ENCODE assay signal across 12 cellular contexts in the genomic region with DNA sequence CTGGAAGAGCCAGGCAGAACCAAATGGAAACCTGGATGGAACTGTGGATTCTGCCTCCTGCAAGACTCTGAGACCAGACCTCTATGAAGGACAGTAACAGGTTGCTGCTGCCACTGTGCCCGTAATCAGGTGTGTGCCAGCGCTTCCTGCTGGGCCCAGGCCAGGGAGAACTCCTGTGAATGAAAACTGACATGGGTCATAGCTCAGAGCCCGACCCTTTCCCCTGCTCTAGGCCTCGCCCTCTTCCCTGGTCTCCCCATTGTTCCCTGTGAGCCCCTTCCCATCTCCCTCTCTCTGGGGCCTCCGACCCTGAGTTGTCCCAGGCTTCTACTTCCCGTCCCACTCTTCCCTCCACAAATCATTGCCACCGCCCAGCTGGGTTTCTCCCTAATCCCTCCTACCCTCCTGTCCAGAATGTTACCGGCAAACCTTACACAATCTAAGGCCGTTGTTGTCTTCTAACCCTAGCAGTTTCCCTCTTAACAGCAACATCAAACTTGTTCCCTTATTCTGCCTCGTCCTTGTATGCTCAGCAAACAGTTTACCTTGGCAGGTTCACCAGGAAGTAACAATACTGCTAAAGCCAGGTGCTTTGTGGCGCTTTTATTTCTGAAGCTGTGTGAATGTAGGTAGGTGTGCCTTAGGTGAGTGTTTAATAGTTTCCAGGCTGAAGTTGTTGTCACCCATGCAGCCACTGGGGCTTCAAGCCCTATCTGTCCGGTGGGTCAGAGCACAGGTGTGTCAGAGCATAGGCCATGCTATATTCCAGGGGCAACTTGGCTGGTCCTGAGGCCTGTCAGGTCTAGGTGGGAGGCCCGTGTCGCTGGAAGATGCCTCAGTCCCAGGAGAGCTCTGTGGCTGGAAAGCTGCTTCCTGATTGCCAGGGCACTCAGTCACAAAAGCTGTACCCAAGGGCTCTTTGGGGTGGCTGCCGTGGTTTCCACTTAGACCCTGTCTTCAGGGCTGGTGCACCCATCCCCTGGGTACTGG. TPM values are rescaled to one million over a fixed set of nuclear protein-coding genes. Genes with fewer than 3 reads are reported as not detected.
DNase-seq lines count a peak whose midpoint lies in the region; ATAC-seq and TF ChIP-seq lines count a peak whose summit lies in the region.
"Had no signal": no experiment of that assay in that cellular context is flagged by ENCODE, and none has a peak within 500 bp of the region (broad histone marks: within the 10 kb centered on the region; RNA-seq: fewer than 3 reads in every experiment).

No MANE protein-coding gene starts in this region.

- no peaks in the 10 kb centered on the region for H3K27me3 Mint-ChIP-seq in activated CD8-positive, alpha-beta T cell treated with anti-CD3 and anti-CD28 coated beads for 36 hours

- CTCF ChIA-PET in activated CD8-positive, alpha-beta T cell treated with anti-CD3 and anti-CD28 coated beads for 36 hours (lab: Charles Lee): interaction anchor here (0.8 to 3.4 kb wide), 8 partner anchors 16 to 423 kb away, joined by 3 to 22 read pairs (median 6); no protein-coding TSS in a partner anchor

- intact Hi-C loops in activated CD8-positive, alpha-beta T cell treated with anti-CD3 and anti-CD28 coated beads for 36 hours (cut with micrococcal nuclease): no loop called here

- no peaks in the 10 kb centered on the region for H3K9me3 ChIP-seq in mucosa of stomach (ENCODE audit: control insufficient read depth, low read length)
- H3K9me3 ChIP-seq: heart left ventricle had no signal

- no peaks in the 10 kb centered on the region for H3K27me3 ChIP-seq in mucosa of stomach (ENCODE audit: control insufficient read depth, insufficient read depth, low read length)
- H3K27me3 ChIP-seq: heart left ventricle had no signal

- no peaks in the 10 kb centered on the region for H3K36me3 ChIP-seq in mucosa of stomach (ENCODE audit: control insufficient read depth, insufficient read depth, low read length)
- H3K36me3 ChIP-seq: heart left ventricle had no signal

- no peak for ATAC-seq in activated CD8-positive, alpha-beta T cell treated with anti-CD3 and anti-CD28 coated beads for 36 hours
- ATAC-seq in HG03097 (IDR thresholded peaks at IDR 0.05; ENCODE audit: low FRiP score, unreplicated experiment) (no peak), HG02981 (IDR thresholded peaks at IDR 0.05; ENCODE audit: unreplicated experiment) (no peak), HG02840 (IDR thresholded peaks at IDR 0.05; ENCODE audit: low FRiP score, unreplicated experiment) (no peak)
- ATAC-seq: heart left ventricle had no signal

- peaks cover 68% of the 10 kb centered on the region for H3K4me1 ChIP-seq in mucosa of stomach (ENCODE audit: control insufficient read depth, insufficient read depth, low read length)

- TF ChIP-seq CTCF in activated CD8-positive, alpha-beta T cell treated with anti-CD3 and anti-CD28 coated beads for 36 hours (IDR thresholded peaks at IDR 0.05): no peak

- peaks cover 37% of the 10 kb centered on the region for H3K4me1 Mint-ChIP-seq in activated CD8-positive, alpha-beta T cell treated with anti-CD3 and anti-CD28 coated beads for 36 hours (ENCODE audit: low read depth)

- H3K4me3 Mint-ChIP-seq in activated CD8-positive, alpha-beta T cell treated with anti-CD3 and anti-CD28 coated beads for 36 hours: no peak overlapping the region
- H3K4me3 Mint-ChIP-seq: brain had no signal

- peak; percentile 76 for DNase-seq in COR-L47 (lab: John Stamatoyannopoulos, UW)
- DNase-seq in NCI-H1417 (lab: John Stamatoyannopoulos, UW): peak; percentile 17 to 80 (median 61)
- DNase-seq in activated CD8-positive, alpha-beta T cell treated with anti-CD3 and anti-CD28 coated beads for 36 hours: no peak
- no peak for DNase-seq in SHP77 (lab: John Stamatoyannopoulos, UW)
- DNase-seq: heart left ventricle, NCI-H446 treated with DMSO at 0.1 percent for 48 hours had no signal

- no peaks in the 10 kb centered on the region for H3K36me3 Mint-ChIP-seq in activated CD8-positive, alpha-beta T cell treated with anti-CD3 and anti-CD28 coated beads for 36 hours (ENCODE audit: low read depth)
- H3K36me3 Mint-ChIP-seq: brain had no signal

- POLR2A ChIA-PET in activated CD8-positive, alpha-beta T cell treated with anti-CD3 and anti-CD28 coated beads for 36 hours (lab: Charles Lee): interaction anchor here (0.5 to 1.5 kb wide), 2 partner anchors 8 to 9 kb away, joined by 3 to 5 read pairs; no protein-coding TSS in a partner anchor

- H3K27ac Mint-ChIP-seq in activated CD8-positive, alpha-beta T cell treated with anti-CD3 and anti-CD28 coated beads for 36 hours: peak overlapping the region; percentile 55

- H3K4me3 ChIP-seq in mucosa of stomach (ENCODE audit: low read length): peak overlapping the region; percentile 29
- H3K4me3 ChIP-seq: heart left ventricle had no signal

- no peaks in the 10 kb centered on the region for H3K9me3 Mint-ChIP-seq in activated CD8-positive, alpha-beta T cell treated with anti-CD3 and anti-CD28 coated beads for 36 hours
- H3K9me3 Mint-ChIP-seq: brain had no signal

- peak overlapping the region; percentile 75 for H3K9ac ChIP-seq in mucosa of stomach (ENCODE audit: low read length)

RNA-seq across cellular contexts. Expression of gene SMPD3, which starts 32.0 kb away (rescaled TPM):
- total RNA-seq in activated CD8-positive, alpha-beta T cell treated with anti-CD3 and anti-CD28 coated beads for 36 hours: under 1 TPM; 0.16 to 0.63 TPM
- total RNA-seq: osteocyte had no signal

Comparison
In these comparisons a context has a peak if more than half of its experiments do, and no peak if none do; other contexts are left out.
1. DNase-seq: peak in COR-L47 (single experiment) and NCI-H1417 (3 of 3); none in activated CD8-positive, alpha-beta T cell treated with anti-CD3 and anti-CD28 coated beads for 36 hours (single experiment) and SHP77 (0 of 2).